Comparison of ENCODE assay signal across 16 cellular contexts in genomic region chrX:150164971-150165605, GRCh38.
"Had no signal": no experiment of that assay in that cellular context is flagged by ENCODE, and none has a peak within 500 bp of the region (broad histone marks: within the 10 kb centered on the region; RNA-seq: fewer than 3 reads in every experiment).

No MANE protein-coding gene starts in this region.

- DNase-seq: effector memory CD8-positive, alpha-beta T cell; esophagus squamous epithelium; foreskin fibroblast; immature natural killer cell; kidney; left cardiac atrium; left ventricle myocardium superior; mesenchymal stem cell; midbrain; nucleus accumbens; pancreas; right cardiac atrium; small intestine; stimulated activated CD4-positive, alpha-beta T cell treated with anti-CD3 and anti-CD28 coated beads, Interleukin-12 subunit alpha, Interleukin-12 subunit beta, amount 100 ng/mL, for 4 hours; stimulated activated naive CD4-positive, alpha-beta T cell; stomach had no signal
